ENCODE assay signal across 16 cellular contexts in the genomic region with DNA sequence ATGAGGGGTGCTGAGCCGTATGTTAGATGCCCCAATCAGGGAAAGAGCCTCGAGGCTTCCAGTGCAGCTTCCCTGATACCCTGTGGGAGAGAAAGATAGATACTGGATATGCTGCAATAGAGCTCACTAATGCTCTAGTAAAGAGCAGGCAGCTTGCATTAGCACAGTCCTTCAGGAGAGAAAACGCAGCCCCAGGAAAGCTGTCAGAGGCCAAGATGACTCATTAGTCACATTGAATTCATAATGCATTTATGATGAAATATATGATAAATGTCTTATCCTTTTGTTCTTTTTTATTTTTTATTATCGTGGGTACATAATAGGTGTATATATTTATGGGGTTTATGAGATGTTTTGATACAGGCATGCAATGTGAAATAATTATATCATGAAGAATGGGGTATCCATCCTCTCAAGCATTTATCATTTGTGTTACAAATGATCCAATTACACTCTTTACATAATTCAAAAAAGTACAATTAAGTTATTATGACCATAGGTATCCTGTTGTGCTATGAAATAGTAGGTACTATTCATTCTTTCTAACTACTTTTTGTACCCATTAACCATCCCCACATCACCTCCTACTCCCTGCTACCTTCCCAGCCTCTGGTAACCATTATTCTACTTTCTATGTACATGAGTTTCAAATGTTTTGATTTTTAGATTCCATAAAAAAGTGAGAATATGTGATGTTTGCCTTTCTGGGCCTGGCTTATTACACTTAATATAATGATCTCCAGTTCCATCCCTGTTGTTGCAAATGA.
DNase-seq lines count a peak whose midpoint lies in the region; ATAC-seq and TF ChIP-seq lines count a peak whose summit lies in the region.
"Had no signal": no experiment of that assay in that cellular context is flagged by ENCODE, and none has a peak within 500 bp of the region (broad histone marks: within the 10 kb centered on the region; RNA-seq: fewer than 3 reads in every experiment).

No MANE protein-coding gene starts in this region.

- H3K4me3 ChIP-seq in MG63 (no peak overlapping the region), epithelial cell of esophagus (ENCODE audit: low read length) (no peak overlapping the region)
- H3K4me3 ChIP-seq: ovary, skin epidermis had no signal

- DNase-seq in MG63 (peak; percentile 73), RKO (ENCODE audit: low spot score) (peak; percentile 19), epithelial cell of esophagus (ENCODE audit: low read depth) (peak; percentile 85), omental fat pad (ENCODE audit: low spot score) (no peak), NCI-H345 treated with DMSO at 0.1 percent for 48 hours (lab: John Stamatoyannopoulos, UW; ENCODE audit: unreplicated experiment) (no peak)
- DNase-seq: activated CD4-positive, alpha-beta T cell treated with anti-CD3 and anti-CD28 coated beads for 4 hours; activated naive CD4-positive, alpha-beta T cell; Caco-2; NCI-H187 treated with DMSO at 0.1 percent for 48 hours; ovary; stimulated activated CD4-positive, alpha-beta T cell treated with anti-CD3 and anti-CD28 coated beads, Interleukin-4, amount 100 ng/mL, for 24 hours; T1000 had no signal

- TF ChIP-seq CTCF in epithelial cell of esophagus (IDR thresholded peaks at IDR 0.05; ENCODE audit: insufficient read depth, low read depth, low read length, missing control alignments) (no peak), omental fat pad (IDR thresholded peaks at IDR 0.05) (no peak)

- H3K27me3 ChIP-seq in MG63 = no peaks in the 10 kb centered on the region
- H3K27me3 ChIP-seq: ovary had no signal

- ATAC-seq in omental fat pad (ENCODE audit: low FRiP score) (peak; percentile 45), GM18520 (IDR thresholded peaks at IDR 0.05; ENCODE audit: unreplicated experiment) (no peak), HG03045 (IDR thresholded peaks at IDR 0.05; ENCODE audit: unreplicated experiment) (no peak)
- ATAC-seq: left lobe of liver had no signal

- H3K9me3 ChIP-seq in MG63 = no peaks in the 10 kb centered on the region
- H3K9me3 ChIP-seq: Caco-2, ovary had no signal

- H3K36me3 ChIP-seq in MG63 = no peaks in the 10 kb centered on the region
- H3K36me3 ChIP-seq: ovary had no signal

Comparison
In these comparisons a context has a peak if more than half of its experiments do, and no peak if none do; other contexts are left out.
1. DNase-seq: peak in MG63 (single experiment), RKO (single experiment) and epithelial cell of esophagus (single experiment); none in omental fat pad (single experiment) and NCI-H345 treated with DMSO at 0.1 percent for 48 hours (single experiment).